Comparison of ENCODE assay signal across 18 cellular contexts in genomic region chr12:31004666-31005065, GRCh38.
DNase-seq lines count a peak whose midpoint lies in the region; ATAC-seq, FAIRE-seq and TF ChIP-seq lines count a peak whose summit lies in the region.
"Had no signal": no experiment of that assay in that cellular context is flagged by ENCODE, and none has a peak within 500 bp of the region (broad histone marks: within the 10 kb centered on the region; RNA-seq: fewer than 3 reads in every experiment).

No MANE protein-coding gene starts in this region.

- no peaks in the 10 kb centered on the region for H3K27me3 ChIP-seq in heart right ventricle
- H3K27me3 ChIP-seq in mesenchymal stem cell (ENCODE audit: control insufficient read depth in 1 of 2, insufficient read depth in 1 of 2, low read length in 2 of 2) = peaks cover 0 to 8% of the 10 kb centered on the region in 2 experiments
- no peaks in the 10 kb centered on the region for H3K27me3 ChIP-seq in suprapubic skin
- no peaks in the 10 kb centered on the region for H3K27me3 ChIP-seq in small intestine (ENCODE audit: control insufficient read depth in 2 of 2, insufficient read depth in 2 of 2, low read length in 2 of 2)
- H3K27me3 ChIP-seq: SJSA1 had no signal

- H3K9me3 Mint-ChIP-seq in activated naive CD8-positive, alpha-beta T cell treated with anti-CD3 and anti-CD28 coated beads, Interleukin-2, amount 50 U/mL, for 24 hours = no peaks in the 10 kb centered on the region

- no peak overlapping the region for H3K4me2 ChIP-seq in mesenchymal stem cell (ENCODE audit: low read length, poor library complexity, severe bottlenecking)

- no peak overlapping the region for H3K18ac ChIP-seq in mesenchymal stem cell (ENCODE audit: low read depth in 1 of 2, low read length in 2 of 2)

- no peak overlapping the region for H3K14ac ChIP-seq in mesenchymal stem cell (ENCODE audit: low read length in 2 of 2)

- no peak overlapping the region for H3K9ac ChIP-seq in mesenchymal stem cell (ENCODE audit: low read length)

- H3K9me3 ChIP-seq in heart right ventricle = no peaks in the 10 kb centered on the region
- H3K9me3 ChIP-seq in mesenchymal stem cell (ENCODE audit: control insufficient read depth, low read length) = no peaks in the 10 kb centered on the region
- H3K9me3 ChIP-seq in suprapubic skin = no peaks in the 10 kb centered on the region
- H3K9me3 ChIP-seq in small intestine (ENCODE audit: control insufficient read depth, low read depth) = no peaks in the 10 kb centered on the region
- H3K9me3 ChIP-seq: Caco-2, SJSA1 had no signal

- H3K27ac Mint-ChIP-seq in activated naive CD8-positive, alpha-beta T cell treated with anti-CD3 and anti-CD28 coated beads, Interleukin-2, amount 50 U/mL, for 24 hours = no peak overlapping the region

- H3K4me3 ChIP-seq in heart right ventricle = no peak overlapping the region
- no peak overlapping the region for H3K4me3 ChIP-seq in mesenchymal stem cell (ENCODE audit: insufficient read depth in 1 of 2, low read depth in 1 of 2, low read length in 2 of 2)
- H3K4me3 ChIP-seq in suprapubic skin = no peak overlapping the region
- H3K4me3 ChIP-seq in small intestine (ENCODE audit: low read depth in 1 of 2, low read length in 2 of 2) = no peak overlapping the region
- H3K4me3 ChIP-seq: SJSA1 had no signal

- H2BK15ac ChIP-seq in mesenchymal stem cell (ENCODE audit: low read depth, poor library complexity, severe bottlenecking) = peak overlapping the region; percentile 6

- FAIRE-seq in small intestine (lab: Jason Lieb, UNC) = no peak

- H2AFZ ChIP-seq in mesenchymal stem cell (ENCODE audit: low read depth, low read length) = no peak overlapping the region

- no peaks in the 10 kb centered on the region for H3K36me3 Mint-ChIP-seq in activated naive CD8-positive, alpha-beta T cell treated with anti-CD3 and anti-CD28 coated beads, Interleukin-2, amount 50 U/mL, for 24 hours (ENCODE audit: low read depth)

- TF ChIP-seq CTCF in heart right ventricle (IDR thresholded peaks at IDR 0.05) = no peak
- no peak for TF ChIP-seq CTCF in suprapubic skin (IDR thresholded peaks at IDR 0.05)

- no peak overlapping the region for H3K4ac ChIP-seq in mesenchymal stem cell (ENCODE audit: low read depth in 1 of 2, low read length in 2 of 2)

- DNase-seq in Right ventricle myocardium superior (peak; percentile 16), heart right ventricle (no peak), NCI-H69 (lab: John Stamatoyannopoulos, UW) (peak; percentile 88), mesenchymal stem cell (no peak), suprapubic skin (ENCODE audit: low spot score in 2 of 2) (peak; percentile 33 to 58), small intestine (no peak)
- DNase-seq in activated naive CD8-positive, alpha-beta T cell treated with anti-CD3 and anti-CD28 coated beads, Interleukin-2, amount 50 U/mL, for 24 hours = no peak
- DNase-seq: ACHN; Caco-2; NCI-H1436 treated with DMSO at 0.1 percent for 48 hours; NCI-H2081; NCI-H345; NCI-H526; NK-92 treated with Interleukin-12 subunit alpha and Interleukin-12 subunit beta, amount 100 ng/mL, for 24 hours; SW 1271 had no signal

- H3K27ac ChIP-seq in heart right ventricle = no peak overlapping the region
- no peak overlapping the region for H3K27ac ChIP-seq in mesenchymal stem cell (ENCODE audit: low read length, poor library complexity, severe bottlenecking)
- H3K27ac ChIP-seq in suprapubic skin = no peak overlapping the region
- H3K27ac ChIP-seq in small intestine (ENCODE audit: low read depth in 1 of 2, low read length in 1 of 2) = no peak overlapping the region

- H4K91ac ChIP-seq in mesenchymal stem cell (ENCODE audit: low read length) = peak overlapping the region; percentile 24

- intact Hi-C loops in Right ventricle myocardium superior (cut with DNase I) = no loop called here
- intact Hi-C loops in heart right ventricle (cut with DNase I) = no loop called here

- H2BK120ac ChIP-seq in mesenchymal stem cell (ENCODE audit: low read depth, low read length) = no peak overlapping the region

- no peak overlapping the region for H3K4me3 Mint-ChIP-seq in activated naive CD8-positive, alpha-beta T cell treated with anti-CD3 and anti-CD28 coated beads, Interleukin-2, amount 50 U/mL, for 24 hours

- no peak overlapping the region for H2AK5ac ChIP-seq in mesenchymal stem cell (ENCODE audit: low read length, severe bottlenecking)

- no peak overlapping the region for H2BK5ac ChIP-seq in mesenchymal stem cell (ENCODE audit: low read depth, low read length, poor library complexity, severe bottlenecking)

- no peaks in the 10 kb centered on the region for H3K27me3 Mint-ChIP-seq in activated naive CD8-positive, alpha-beta T cell treated with anti-CD3 and anti-CD28 coated beads, Interleukin-2, amount 50 U/mL, for 24 hours

- no peak overlapping the region for H4K8ac ChIP-seq in mesenchymal stem cell (ENCODE audit: low read length)

- H3K36me3 ChIP-seq in heart right ventricle (no peaks in the 10 kb centered on the region), mesenchymal stem cell (ENCODE audit: control insufficient read depth in 1 of 2, insufficient read depth in 2 of 2, low read depth in 1 of 2, low read length in 2 of 2) (no peaks in the 10 kb centered on the region), suprapubic skin (no peaks in the 10 kb centered on the region), small intestine (ENCODE audit: control insufficient read depth in 2 of 2, insufficient read depth in 2 of 2, low read length in 2 of 2) (no peaks in the 10 kb centered on the region)
- H3K36me3 ChIP-seq: SJSA1 had no signal

- no peak for TF ChIP-seq POLR2A in suprapubic skin (IDR thresholded peaks at IDR 0.05)

- no peaks in the 10 kb centered on the region for H3K4me1 ChIP-seq in heart right ventricle
- H3K4me1 ChIP-seq in mesenchymal stem cell (ENCODE audit: control insufficient read depth, insufficient read depth, low read depth, low read length) = peaks cover 16% of the 10 kb centered on the region
- H3K4me1 ChIP-seq in suprapubic skin = peaks cover 5% of the 10 kb centered on the region
- H3K4me1 ChIP-seq in small intestine (ENCODE audit: control insufficient read depth in 2 of 2, insufficient read depth in 1 of 2, low read depth in 1 of 2, low read length in 1 of 2) = no peaks in the 10 kb centered on the region

- ATAC-seq in Right ventricle myocardium superior (ENCODE audit: poor library complexity) (no peak), heart right ventricle (no peak), GM18907 (IDR thresholded peaks at IDR 0.05; ENCODE audit: unreplicated experiment) (no peak)
- no peak for ATAC-seq in activated naive CD8-positive, alpha-beta T cell treated with anti-CD3 and anti-CD28 coated beads, Interleukin-2, amount 50 U/mL, for 24 hours
- ATAC-seq: HCT116 had no signal

- no peak for TF ChIP-seq EP300 in suprapubic skin (IDR thresholded peaks at IDR 0.05)

- H2BK12ac ChIP-seq in mesenchymal stem cell (ENCODE audit: low read length in 2 of 2) = no peak overlapping the region

- H3K4me1 Mint-ChIP-seq in activated naive CD8-positive, alpha-beta T cell treated with anti-CD3 and anti-CD28 coated beads, Interleukin-2, amount 50 U/mL, for 24 hours = no peaks in the 10 kb centered on the region

- WGBS in heart right ventricle, 2 donors = 89 to 90% methylated on average over 5 of the region's 5 CpGs
- WGBS in mesenchymal stem cell = 94% methylated on average over 3 of the region's 5 CpGs
- WGBS in suprapubic skin = 93% methylated on average over 5 of the region's 5 CpGs
- 90 to 97% (median 96%) methylated on average over 5 of the region's 5 CpGs for WGBS in small intestine, 3 donors

- no peak overlapping the region for H3K23ac ChIP-seq in mesenchymal stem cell (ENCODE audit: low read length in 2 of 2)

- no peaks in the 10 kb centered on the region for H3K79me1 ChIP-seq in mesenchymal stem cell (replicated peaks; ENCODE audit: low read length, poor library complexity, severe bottlenecking)

Comparison
In these comparisons a context has a peak if more than half of its experiments do, and no peak if none do; other contexts are left out.
1. DNase-seq: peak in Right ventricle myocardium superior (single experiment), NCI-H69 (single experiment) and suprapubic skin (2 of 2); none in heart right ventricle (0 of 2), mesenchymal stem cell (single experiment), activated naive CD8-positive, alpha-beta T cell treated with anti-CD3 and anti-CD28 coated beads, Interleukin-2, amount 50 U/mL, for 24 hours (single experiment) and small intestine (single experiment).